13 cellular contexts compared by ENCODE assay signal in genomic region chr6:137432054-137432545, GRCh38.
DNase-seq lines count a peak whose midpoint lies in the region; ATAC-seq and TF ChIP-seq lines count a peak whose summit lies in the region.
"Had no signal": no experiment of that assay in that cellular context is flagged by ENCODE, and none has a peak within 500 bp of the region (broad histone marks: within the 10 kb centered on the region; RNA-seq: fewer than 3 reads in every experiment).

No MANE protein-coding gene starts in this region.

- H3K27me3 Mint-ChIP-seq in CD14-positive monocyte (ENCODE audit: low read depth in 3 of 3), result peaks cover 0 to 3% (median 0%) of the 10 kb centered on the region in 3 donors

- H3K4me3 Mint-ChIP-seq in CD14-positive monocyte, result no peak overlapping the region
- H3K4me3 Mint-ChIP-seq: naive thymus-derived CD4-positive, alpha-beta T cell had no signal

- no peak overlapping the region for H3K4me3 ChIP-seq in colonic mucosa
- H3K4me3 ChIP-seq: HAP-1, smooth muscle cell had no signal

- no peaks in the 10 kb centered on the region for H3K36me3 Mint-ChIP-seq in CD14-positive monocyte
- H3K36me3 Mint-ChIP-seq: naive thymus-derived CD4-positive, alpha-beta T cell had no signal

- H3K27ac Mint-ChIP-seq in CD14-positive monocyte, result no peak overlapping the region
- H3K27ac Mint-ChIP-seq: naive thymus-derived CD4-positive, alpha-beta T cell had no signal

- DNase-seq in medulla oblongata (ENCODE audit: extremely low spot score) (peak; percentile 11), HuH-7.5 (ENCODE audit: low spot score) (no peak), colonic mucosa (no peak), CD14-positive monocyte (ENCODE audit: low spot score) (no peak)
- no peak for DNase-seq in stimulated activated CD4-positive, alpha-beta T cell treated with anti-CD3 and anti-CD28 coated beads, Interleukin-2, amount 100 ng/mL, for 48 hours
- DNase-seq: naive thymus-derived CD4-positive, alpha-beta T cell; NCI-H187 treated with DMSO at 0.1 percent for 48 hours; T-helper 9 cell had no signal

- no peaks in the 10 kb centered on the region for H3K4me1 Mint-ChIP-seq in CD14-positive monocyte

- no peaks in the 10 kb centered on the region for H3K36me3 ChIP-seq in colonic mucosa
- H3K36me3 ChIP-seq: HAP-1 had no signal

- no peaks in the 10 kb centered on the region for H3K9me3 ChIP-seq in colonic mucosa
- H3K9me3 ChIP-seq: HAP-1 had no signal

- H3K27me3 ChIP-seq in colonic mucosa, result no peaks in the 10 kb centered on the region

- H3K4me1 ChIP-seq in colonic mucosa, result no peaks in the 10 kb centered on the region
- H3K4me1 ChIP-seq: HAP-1 had no signal

- TF ChIP-seq CTCF in colonic mucosa (IDR thresholded peaks at IDR 0.05), result no peak
- TF ChIP-seq CTCF in CD14-positive monocyte (IDR thresholded peaks at IDR 0.05), result no peak

- H3K9me3 Mint-ChIP-seq in CD14-positive monocyte, result no peaks in the 10 kb centered on the region
- H3K9me3 Mint-ChIP-seq: naive thymus-derived CD4-positive, alpha-beta T cell had no signal

- ATAC-seq in GM18861 (IDR thresholded peaks at IDR 0.05; ENCODE audit: unreplicated experiment), result peak; percentile 40
- peak; percentile 60 for ATAC-seq in GM21723 (IDR thresholded peaks at IDR 0.05; ENCODE audit: unreplicated experiment)
- ATAC-seq in HG03460 (IDR thresholded peaks at IDR 0.05; ENCODE audit: unreplicated experiment), result peak; percentile 63
- ATAC-seq: naive thymus-derived CD4-positive, alpha-beta T cell had no signal

- intact Hi-C loops in colonic mucosa (cut with DNase I), result no loop called here
- intact Hi-C loops in CD14-positive monocyte (cut with micrococcal nuclease), result no loop called here

- no peak overlapping the region for H3K9ac ChIP-seq in colonic mucosa (ENCODE audit: low read depth in 2 of 2, low read length in 2 of 2)

- no peak overlapping the region for H3K27ac ChIP-seq in colonic mucosa
